Comparison of ENCODE assay signal across 9 cellular contexts in the genomic region with DNA sequence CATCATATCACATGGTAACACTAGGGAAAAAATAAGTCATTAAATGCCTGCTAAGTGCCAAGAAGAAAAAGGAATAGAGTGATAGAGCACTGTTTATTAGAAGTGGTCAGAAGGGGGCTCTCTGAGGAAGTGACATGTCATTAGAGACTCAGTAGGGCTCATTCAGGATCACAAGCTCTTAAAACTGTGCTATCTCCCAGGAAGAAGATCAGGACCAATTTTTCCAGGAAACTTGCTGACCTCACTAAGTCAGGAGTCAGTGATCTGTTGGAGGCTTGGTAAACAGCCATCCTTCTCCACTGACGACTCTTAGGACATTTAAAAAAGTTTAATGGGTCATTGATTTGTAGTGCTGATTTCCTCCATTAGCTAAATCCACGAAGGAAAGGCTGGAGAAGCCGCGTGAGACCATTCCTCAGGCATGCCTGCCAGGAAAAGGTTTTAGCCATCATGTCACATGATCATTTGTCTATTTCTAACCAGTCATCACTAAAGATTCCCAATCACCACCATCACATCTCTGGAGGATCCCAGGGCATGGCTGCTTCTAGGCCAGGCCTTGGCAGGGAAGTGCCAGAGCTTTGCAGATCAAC. TPM values are rescaled to one million over a fixed set of nuclear protein-coding genes. Genes with fewer than 3 reads are reported as not detected.
DNase-seq lines count a peak whose midpoint lies in the region; ATAC-seq and TF ChIP-seq lines count a peak whose summit lies in the region.
"Had no signal": no experiment of that assay in that cellular context is flagged by ENCODE, and none has a peak within 500 bp of the region (broad histone marks: within the 10 kb centered on the region; RNA-seq: fewer than 3 reads in every experiment).

No MANE protein-coding gene starts in this region.

- no peak for TF ChIP-seq POLR2A in vagina (IDR thresholded peaks at IDR 0.05)

- H3K4me3 Mint-ChIP-seq in activated naive CD4-positive, alpha-beta T cell treated with anti-CD3 and anti-CD28 coated beads, Interleukin-2, amount 50 U/mL, for 24 hours, result no peak overlapping the region
- H3K4me3 Mint-ChIP-seq in activated naive CD4-positive, alpha-beta T cell treated with anti-CD3 and anti-CD28 coated beads, Interleukin-2, amount 10 ng/mL, durations not matched to agents 7 days and 5 days, result no peak overlapping the region

- H3K36me3 ChIP-seq in brain microvascular endothelial cell (replicated peaks), result no peaks in the 10 kb centered on the region
- no peaks in the 10 kb centered on the region for H3K36me3 ChIP-seq in vagina

- DNase-seq in activated naive CD4-positive, alpha-beta T cell treated with anti-CD3 and anti-CD28 coated beads, Interleukin-2, amount 10 ng/mL, durations not matched to agents 7 days and 5 days, result no peak
- no peak for DNase-seq in brain microvascular endothelial cell
- DNase-seq in medulla oblongata (ENCODE audit: extremely low spot score), result peak; percentile 30
- DNase-seq in vagina (ENCODE audit: extremely low spot score in 2 of 2), result no peak
- DNase-seq in RKO (ENCODE audit: low spot score), result no peak
- DNase-seq in stimulated activated CD4-positive, alpha-beta T cell treated with anti-CD3 and anti-CD28 coated beads, Interleukin-4, amount 100 ng/mL, for 4 hours, result no peak

- ATAC-seq in GM21360 (IDR thresholded peaks at IDR 0.05; ENCODE audit: unreplicated experiment), result no peak
- ATAC-seq: esophagus mucosa had no signal

- no peaks in the 10 kb centered on the region for H3K36me3 Mint-ChIP-seq in activated naive CD4-positive, alpha-beta T cell treated with anti-CD3 and anti-CD28 coated beads, Interleukin-2, amount 50 U/mL, for 24 hours
- no peaks in the 10 kb centered on the region for H3K36me3 Mint-ChIP-seq in activated naive CD4-positive, alpha-beta T cell treated with anti-CD3 and anti-CD28 coated beads, Interleukin-2, amount 10 ng/mL, durations not matched to agents 7 days and 5 days

- peaks cover 10% of the 10 kb centered on the region for H3K4me1 Mint-ChIP-seq in activated naive CD4-positive, alpha-beta T cell treated with anti-CD3 and anti-CD28 coated beads, Interleukin-2, amount 50 U/mL, for 24 hours
- peaks cover 21% of the 10 kb centered on the region for H3K4me1 Mint-ChIP-seq in activated naive CD4-positive, alpha-beta T cell treated with anti-CD3 and anti-CD28 coated beads, Interleukin-2, amount 10 ng/mL, durations not matched to agents 7 days and 5 days

- H3K9me3 Mint-ChIP-seq in activated naive CD4-positive, alpha-beta T cell treated with anti-CD3 and anti-CD28 coated beads, Interleukin-2, amount 50 U/mL, for 24 hours, result no peaks in the 10 kb centered on the region
- H3K9me3 Mint-ChIP-seq in activated naive CD4-positive, alpha-beta T cell treated with anti-CD3 and anti-CD28 coated beads, Interleukin-2, amount 10 ng/mL, durations not matched to agents 7 days and 5 days, result no peaks in the 10 kb centered on the region

- H3K27me3 ChIP-seq in brain microvascular endothelial cell (replicated peaks), result no peaks in the 10 kb centered on the region
- no peaks in the 10 kb centered on the region for H3K27me3 ChIP-seq in vagina

- in situ Hi-C loops in brain microvascular endothelial cell (cut with HindIII; ENCODE audit: low pct_ligation_motif_present, low sequenced_read_pairs), result no loop called here

- TF ChIP-seq CTCF in brain microvascular endothelial cell (IDR thresholded peaks at IDR 0.05; ENCODE audit: low read depth, low read length, missing control alignments) (peak; percentile 36), vagina (IDR thresholded peaks at IDR 0.05) (no peak)

- H3K27ac ChIP-seq in brain microvascular endothelial cell (no peak overlapping the region), vagina (peak overlapping the region; percentile 78)

- H3K4me1 ChIP-seq in vagina, result peaks cover 38% of the 10 kb centered on the region

- intact Hi-C loops in vagina (cut with DNase I), result no loop called here

- peak overlapping the region; percentile 19 for H3K27ac Mint-ChIP-seq in activated naive CD4-positive, alpha-beta T cell treated with anti-CD3 and anti-CD28 coated beads, Interleukin-2, amount 50 U/mL, for 24 hours
- H3K27ac Mint-ChIP-seq in activated naive CD4-positive, alpha-beta T cell treated with anti-CD3 and anti-CD28 coated beads, Interleukin-2, amount 10 ng/mL, durations not matched to agents 7 days and 5 days, result no peak overlapping the region

- H3K9me3 ChIP-seq in vagina, result no peaks in the 10 kb centered on the region

- no peaks in the 10 kb centered on the region for H3K27me3 Mint-ChIP-seq in activated naive CD4-positive, alpha-beta T cell treated with anti-CD3 and anti-CD28 coated beads, Interleukin-2, amount 50 U/mL, for 24 hours
- H3K27me3 Mint-ChIP-seq in activated naive CD4-positive, alpha-beta T cell treated with anti-CD3 and anti-CD28 coated beads, Interleukin-2, amount 10 ng/mL, durations not matched to agents 7 days and 5 days, result peaks cover 10% of the 10 kb centered on the region

- CTCF ChIA-PET in activated naive CD4-positive, alpha-beta T cell treated with anti-CD3 and anti-CD28 coated beads, Interleukin-2, amount 10 ng/mL, durations not matched to agents 7 days and 5 days (lab: Charles Lee), result interaction anchor here (0.7 to 3.5 kb wide), 9 partner anchors 14 to 246 kb away, joined by 3 to 16 read pairs (median 3); no protein-coding TSS in a partner anchor

- H3K4me3 ChIP-seq in brain microvascular endothelial cell (ENCODE audit: low read depth, low read length), result no peak overlapping the region
- no peak overlapping the region for H3K4me3 ChIP-seq in vagina

RNA-seq across cellular contexts. Expression of a gene that starts 5.9 kb away (rescaled TPM):
- total RNA-seq in vagina, result 25.3 TPM
